ENCODE assay signal across 10 cellular contexts in genomic region chr1:202112864-202113689, GRCh38. TPM values are rescaled to one million over a fixed set of nuclear protein-coding genes. Genes with fewer than 3 reads are reported as not detected.
DNase-seq lines count a peak whose midpoint lies in the region; ATAC-seq and TF ChIP-seq lines count a peak whose summit lies in the region.
"Had no signal": no experiment of that assay in that cellular context is flagged by ENCODE, and none has a peak within 500 bp of the region (broad histone marks: within the 10 kb centered on the region; RNA-seq: fewer than 3 reads in every experiment).

No MANE protein-coding gene starts in this region.

- no peaks in the 10 kb centered on the region for H3K27me3 Mint-ChIP-seq in activated T-cell treated with anti-CD3 and anti-CD28 coated beads, Interleukin-2, amount 50 U/mL, for 24 hours

- no peaks in the 10 kb centered on the region for H3K27me3 ChIP-seq in Loucy (ENCODE audit: insufficient read depth, low read length, poor library complexity, severe bottlenecking)
- no peaks in the 10 kb centered on the region for H3K27me3 ChIP-seq in muscle layer of duodenum (ENCODE audit: low read depth, low read length)
- H3K27me3 ChIP-seq in BE2C, result no peaks in the 10 kb centered on the region

- no peaks in the 10 kb centered on the region for H3K9me3 Mint-ChIP-seq in activated T-cell treated with anti-CD3 and anti-CD28 coated beads, Interleukin-2, amount 50 U/mL, for 24 hours

- no peaks in the 10 kb centered on the region for H3K9me2 ChIP-seq in Loucy (replicated peaks; ENCODE audit: low read depth, low read length)

- no peak overlapping the region for H3K9ac ChIP-seq in Loucy (ENCODE audit: low read depth, low read length, poor library complexity, severe bottlenecking)

- DNase-seq in A172 (ENCODE audit: low spot score) (peak; percentile 90), germinal center (ENCODE audit: low spot score) (no peak), BE2C (no peak)
- DNase-seq in activated CD4-positive, alpha-beta T cell treated with anti-CD3 and anti-CD28 coated beads for 4 hours, result no peak
- DNase-seq in activated T-cell treated with anti-CD3 and anti-CD28 coated beads, Interleukin-2, amount 50 U/mL, for 24 hours, result no peak
- DNase-seq: NCI-H2029 had no signal

- peak overlapping the region; percentile 32 for H3K27ac ChIP-seq in muscle layer of duodenum (ENCODE audit: low read length)

- no peak overlapping the region for H3K4me2 ChIP-seq in Loucy (ENCODE audit: low read depth, low read length, poor library complexity, severe bottlenecking)

- no peaks in the 10 kb centered on the region for H3K4me1 ChIP-seq in Loucy (ENCODE audit: insufficient read depth, low read length, poor library complexity, severe bottlenecking)
- H3K4me1 ChIP-seq in muscle layer of duodenum (ENCODE audit: control insufficient read depth in 1 of 2, insufficient read depth in 2 of 2, low read length in 2 of 2), result peaks cover 0 to 9% of the 10 kb centered on the region in 2 donors
- peaks cover 2% of the 10 kb centered on the region for H3K4me1 ChIP-seq in BE2C

- no peaks in the 10 kb centered on the region for H3K79me2 ChIP-seq in Loucy (ENCODE audit: insufficient read depth, low read length)

- no peaks in the 10 kb centered on the region for H3K36me3 Mint-ChIP-seq in activated T-cell treated with anti-CD3 and anti-CD28 coated beads, Interleukin-2, amount 50 U/mL, for 24 hours (ENCODE audit: low read depth)

- TF ChIP-seq CTCF in Loucy (conservative IDR thresholded peaks at IDR 0.05; ENCODE audit: low read length) (no peak), BE2C (IDR thresholded peaks at IDR 0.05; ENCODE audit: low read depth, low read length) (no peak)

- no peaks in the 10 kb centered on the region for H3K4me1 Mint-ChIP-seq in activated T-cell treated with anti-CD3 and anti-CD28 coated beads, Interleukin-2, amount 50 U/mL, for 24 hours (ENCODE audit: low read depth)

- ATAC-seq in esophagus mucosa, result peak; percentile 51

- H3K36me3 ChIP-seq in Loucy (ENCODE audit: insufficient read depth, low read length) (no peaks in the 10 kb centered on the region), muscle layer of duodenum (ENCODE audit: control insufficient read depth in 1 of 2, insufficient read depth in 2 of 2, low read length in 2 of 2) (no peaks in the 10 kb centered on the region), BE2C (no peaks in the 10 kb centered on the region)

- peak overlapping the region; percentile 36; the same call in 1 of the 2 replicates for H2AFZ ChIP-seq in Loucy (ENCODE audit: low read length)

- H4K20me1 ChIP-seq in Loucy (ENCODE audit: insufficient read depth, low read length, poor library complexity, severe bottlenecking), result no peaks in the 10 kb centered on the region

- no peaks in the 10 kb centered on the region for H3F3A ChIP-seq in Loucy (ENCODE audit: low read depth)

- no peak overlapping the region for H3K27ac Mint-ChIP-seq in activated T-cell treated with anti-CD3 and anti-CD28 coated beads, Interleukin-2, amount 50 U/mL, for 24 hours

- H3K9me3 ChIP-seq in Loucy (ENCODE audit: insufficient read depth, low read depth, low read length), result no peaks in the 10 kb centered on the region
- H3K9me3 ChIP-seq in muscle layer of duodenum (ENCODE audit: control insufficient read depth in 1 of 2, low read length in 2 of 2), result no peaks in the 10 kb centered on the region
- no peaks in the 10 kb centered on the region for H3K9me3 ChIP-seq in BE2C

- H3K4me3 ChIP-seq in Loucy (ENCODE audit: low read length, poor library complexity, severe bottlenecking), result no peak overlapping the region
- H3K4me3 ChIP-seq in muscle layer of duodenum (ENCODE audit: low read depth in 1 of 2, low read length in 2 of 2), result no peak overlapping the region
- H3K4me3 ChIP-seq in BE2C (ENCODE audit: low read depth, low read length), result no peak overlapping the region

- no peak overlapping the region for H3K4me3 Mint-ChIP-seq in activated T-cell treated with anti-CD3 and anti-CD28 coated beads, Interleukin-2, amount 50 U/mL, for 24 hours

RNA-seq across cellular contexts. Expression of gene GPR37L1, which starts 9.6 kb away (rescaled TPM):
- total RNA-seq in A172 (2014; rRNA removed; shearing (Covaris generic)), result 0.03 and 0.60 TPM in 2 replicates
- total RNA-seq in esophagus mucosa, result 0.12 TPM
- 0.25 TPM for polyA plus RNA-seq in BE2C (2012; ENCODE audit: insufficient read depth, insufficient read length, low read depth)
- polyA plus RNA-seq: BJ had no signal

RNA-seq across cellular contexts. Expression of gene ARL8A, which starts 31.5 kb away (rescaled TPM):
- 42.6 and 57.9 TPM in 2 replicates for total RNA-seq in A172 (2014; rRNA removed; shearing (Covaris generic))
- total RNA-seq in esophagus mucosa, result 38.3 TPM
- 71.3 TPM for polyA plus RNA-seq in BE2C (2012; ENCODE audit: insufficient read depth, insufficient read length, low read depth)

RNA-seq across cellular contexts. Expression of gene PTPN7, which starts 47.3 kb away (rescaled TPM):
- total RNA-seq in A172 (2014; rRNA removed; shearing (Covaris generic)), result not detected in 2 replicates
- 1.2 TPM for total RNA-seq in esophagus mucosa
- 0.37 TPM for polyA plus RNA-seq in BE2C (2012; ENCODE audit: insufficient read depth, insufficient read length, low read depth)
- polyA plus RNA-seq: BJ had no signal
